7 cellular contexts compared by ENCODE assay signal in the genomic region with DNA sequence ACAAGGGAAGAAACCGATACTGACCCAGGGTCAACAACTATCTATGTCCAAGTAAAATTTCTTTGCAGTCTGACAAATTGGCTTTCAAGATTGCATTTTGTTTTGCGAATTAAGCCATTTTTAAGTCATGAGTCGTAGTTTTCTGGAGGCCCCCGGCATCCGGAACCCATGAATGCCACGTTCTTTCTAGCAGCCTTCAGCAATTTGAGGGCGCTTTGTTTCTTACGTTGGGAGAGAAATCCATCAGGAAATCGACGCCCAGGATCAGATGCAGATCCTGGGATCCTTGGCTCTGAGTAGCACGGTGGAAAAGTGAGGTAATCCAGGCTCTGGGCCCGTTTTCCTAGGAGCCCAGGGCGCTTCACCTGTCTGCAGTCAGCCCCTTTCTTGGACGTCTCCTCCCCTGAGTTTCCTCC. TPM values are rescaled to one million over a fixed set of nuclear protein-coding genes. Genes with fewer than 3 reads are reported as not detected.
DNase-seq lines count a peak whose midpoint lies in the region; ATAC-seq and TF ChIP-seq lines count a peak whose summit lies in the region.

No MANE protein-coding gene starts in this region.

- H3K4me3 ChIP-seq in GM06990 (replicated peaks; ENCODE audit: low read depth, low read length) = peak overlapping the region; percentile 95
- peak overlapping the region; percentile 88 for H3K4me3 ChIP-seq in epithelial cell of proximal tubule (ENCODE audit: low read depth, low read length)

- H3K27me3 ChIP-seq in GM06990 (replicated peaks; ENCODE audit: control insufficient read depth, insufficient read depth, low read length) = no peaks in the 10 kb centered on the region

- DNase-seq in GM06990 (ENCODE audit: extremely low read depth, insufficient read length) (no peak), NCI-H526 treated with DMSO at 0.1 percent for 48 hours (lab: John Stamatoyannopoulos, UW) (peak; percentile 52), epithelial cell of proximal tubule (ENCODE audit: low read depth) (peak; percentile 22), omental fat pad (ENCODE audit: low spot score) (no peak)
- DNase-seq in activated effector memory CD4-positive, alpha-beta T cell treated with anti-CD3 and anti-CD28 coated beads, Interleukin-2, amount 50 U/mL, for 16 hours = no peak
- DNase-seq in stimulated activated CD4-positive, alpha-beta T cell treated with anti-CD3 and anti-CD28 coated beads, Interleukin-4, amount 100 ng/mL, for 24 hours = no peak

- TF ChIP-seq CTCF in GM06990 (IDR thresholded peaks at IDR 0.05; ENCODE audit: insufficient read depth, low read length, poor library complexity, severe bottlenecking) = no peak
- TF ChIP-seq CTCF in epithelial cell of proximal tubule (conservative IDR thresholded peaks at IDR 0.05; ENCODE audit: low read depth, low read length) = no peak
- TF ChIP-seq CTCF in omental fat pad (IDR thresholded peaks at IDR 0.05) = no peak

- ATAC-seq in GM21717 (IDR thresholded peaks at IDR 0.05; ENCODE audit: unreplicated experiment) = peak; percentile 2
- peak; percentile 69 for ATAC-seq in omental fat pad (ENCODE audit: low FRiP score)

- H3K36me3 ChIP-seq in GM06990 (ENCODE audit: control insufficient read depth, insufficient read depth, low read length) = no peaks in the 10 kb centered on the region

RNA-seq across cellular contexts. Expression of a gene that starts 0.3 kb away (rescaled TPM):
- total RNA-seq in epithelial cell of proximal tubule = 159 and 164 TPM in 2 replicates
- 10 to 100 TPM in 3 of 4 donors, 1 to 10 TPM in 1; 6.1 to 20.8 (median 17.3) TPM for total RNA-seq in omental fat pad

RNA-seq across cellular contexts. Expression of a gene that starts 40.2 kb away (rescaled TPM):
- total RNA-seq in epithelial cell of proximal tubule (26.8 and 27.1 TPM in 2 replicates), omental fat pad (10 to 100 TPM; 25.2 to 46.0 (median 35.9) TPM)

Comparison
In these comparisons a context has a peak if more than half of its experiments do, and no peak if none do; other contexts are left out.
1. DNase-seq: peak in NCI-H526 treated with DMSO at 0.1 percent for 48 hours (single experiment) and epithelial cell of proximal tubule (single experiment); none in GM06990 (single experiment), omental fat pad (single experiment), activated effector memory CD4-positive, alpha-beta T cell treated with anti-CD3 and anti-CD28 coated beads, Interleukin-2, amount 50 U/mL, for 16 hours (single experiment) and stimulated activated CD4-positive, alpha-beta T cell treated with anti-CD3 and anti-CD28 coated beads, Interleukin-4, amount 100 ng/mL, for 24 hours (single experiment).